Comparison of ENCODE assay signal across 13 cellular contexts in genomic region chr11:1829039-1829820, GRCh38. TPM values are rescaled to one million over a fixed set of nuclear protein-coding genes. Genes with fewer than 3 reads are reported as not detected.
DNase-seq lines count a peak whose midpoint lies in the region; TF ChIP-seq lines count a peak whose summit lies in the region.
"Had no signal": no experiment of that assay in that cellular context is flagged by ENCODE, and none has a peak within 500 bp of the region (broad histone marks: within the 10 kb centered on the region; RNA-seq: fewer than 3 reads in every experiment).

No MANE protein-coding gene starts in this region.

- no peaks in the 10 kb centered on the region for H3K79me2 ChIP-seq in MM.1S (ENCODE audit: low read length)

- H3K9ac ChIP-seq in BLaER1 treated with 17β-estradiol and CSF1 and Interleukin-3, amounts not matched to agents 10 nM and 100 nM, result no peak overlapping the region
- H3K9ac ChIP-seq in endodermal cell (ENCODE audit: extremely low read depth, low read length, poor library complexity, severe bottlenecking) (no peak overlapping the region), MM.1S (ENCODE audit: low read length) (no peak overlapping the region)

- H3K27ac ChIP-seq in BLaER1 treated with 17β-estradiol and CSF1 and Interleukin-3, amounts not matched to agents 10 nM and 100 nM, result no peak overlapping the region
- H3K27ac ChIP-seq in endodermal cell (ENCODE audit: low read depth, low read length) (no peak overlapping the region), MM.1S (ENCODE audit: low read length) (no peak overlapping the region)

- no peak overlapping the region for H3K4me3 ChIP-seq in BLaER1 treated with 17β-estradiol and CSF1 and Interleukin-3, amounts not matched to agents 10 nM and 100 nM
- H3K4me3 ChIP-seq in MG63 (no peak overlapping the region), endodermal cell (ENCODE audit: low read length) (no peak overlapping the region), MM.1S (ENCODE audit: low read length) (no peak overlapping the region)

- no peaks in the 10 kb centered on the region for H3K36me3 ChIP-seq in BLaER1 treated with 17β-estradiol and CSF1 and Interleukin-3, amounts not matched to agents 10 nM and 100 nM
- H3K36me3 ChIP-seq in MG63, result no peaks in the 10 kb centered on the region
- no peaks in the 10 kb centered on the region for H3K36me3 ChIP-seq in endodermal cell (ENCODE audit: control insufficient read depth, insufficient read depth, low read length)
- no peaks in the 10 kb centered on the region for H3K36me3 ChIP-seq in MM.1S (replicated peaks; ENCODE audit: insufficient read depth, low read length)

- H3K4me1 ChIP-seq in BLaER1 treated with 17β-estradiol and CSF1 and Interleukin-3, amounts not matched to agents 10 nM and 100 nM, result peaks cover 37 to 60% (median 48%) of the 10 kb centered on the region in 10 experiments
- no peaks in the 10 kb centered on the region for H3K4me1 ChIP-seq in endodermal cell (ENCODE audit: control insufficient read depth, insufficient read depth, low read length)
- H3K4me1 ChIP-seq in MM.1S (ENCODE audit: low read length), result no peaks in the 10 kb centered on the region

- WGBS in endodermal cell (ENCODE audit: insufficient coverage in 1 of 2, insufficient read length in 1 of 2), 2 experiments, result 81 to 84% methylated on average over 9 to 11 of the region's 11 CpGs

- no peaks in the 10 kb centered on the region for H3K27me3 Mint-ChIP-seq in osteocyte (ENCODE audit: unreplicated experiment)
- H3K27me3 Mint-ChIP-seq in endodermal cell (ENCODE audit: insufficient read depth), result peaks cover 39% of the 10 kb centered on the region

- peaks cover 0 to 17% (median 0%) of the 10 kb centered on the region in 11 experiments; a peak in 5 of 22 replicates for H3K27me3 ChIP-seq in BLaER1 treated with 17β-estradiol and CSF1 and Interleukin-3, amounts not matched to agents 10 nM and 100 nM
- H3K27me3 ChIP-seq in MG63, result no peaks in the 10 kb centered on the region
- peaks cover 47% of the 10 kb centered on the region for H3K27me3 ChIP-seq in endodermal cell (ENCODE audit: control insufficient read depth, insufficient read depth, low read length, poor library complexity, severe bottlenecking)
- H3K27me3 ChIP-seq in MM.1S (replicated peaks; ENCODE audit: insufficient read depth, low read length), result peaks cover 100% of the 10 kb centered on the region

- H3K4me1 Mint-ChIP-seq in osteocyte (ENCODE audit: unreplicated experiment) (peaks cover 70% of the 10 kb centered on the region), endodermal cell (no peaks in the 10 kb centered on the region)

- no peak overlapping the region for H2AFZ ChIP-seq in MM.1S (ENCODE audit: low read length)

- no peak for TF ChIP-seq CTCF in osteocyte (IDR thresholded peaks at IDR 0.05)
- TF ChIP-seq CTCF in endodermal cell (conservative IDR thresholded peaks at IDR 0.05), result no peak
- no peak for TF ChIP-seq CTCF in MM.1S (IDR thresholded peaks at IDR 0.05; ENCODE audit: low read length)

- H3K27ac Mint-ChIP-seq in osteocyte (ENCODE audit: unreplicated experiment), result peak overlapping the region; percentile 97
- H3K27ac Mint-ChIP-seq in endodermal cell, result no peak overlapping the region

- DNase-seq in MG63 (peak; percentile 87), dedifferentiated amniotic fluid mesenchymal stem cell (ENCODE audit: extremely low spot score) (peak; percentile 44), osteocyte (ENCODE audit: extremely low spot score, unreplicated experiment) (no peak), endodermal cell (no peak), OCI-M1 (lab: John Stamatoyannopoulos, UW) (no peak), NCI-H2029 treated with DMSO at 0.1 percent for 48 hours (lab: John Stamatoyannopoulos, UW) (no peak), MM.1S (no peak)
- DNase-seq: activated CD8-positive, alpha-beta memory T cell treated with anti-CD3 and anti-CD28 coated beads, Interleukin-2, amount 50 U/mL, for 4 hours; dermis blood vessel endothelial cell; DMS153; NCI-H2171 treated with DMSO at 0.1 percent for 48 hours; T-helper 1 cell had no signal

- H3F3A ChIP-seq in MM.1S (ENCODE audit: insufficient read depth, low read length), result no peaks in the 10 kb centered on the region

- H3K4me2 ChIP-seq in BLaER1 treated with 17β-estradiol and CSF1 and Interleukin-3, amounts not matched to agents 10 nM and 100 nM, result peak overlapping the region in 10 of 11 experiments; percentile 28 to 81 (median 74); a peak in 19 of 22 replicates
- H3K4me2 ChIP-seq in MM.1S (ENCODE audit: low read depth, low read length), result no peak overlapping the region

- H3K36me3 Mint-ChIP-seq in osteocyte (ENCODE audit: unreplicated experiment) (no peaks in the 10 kb centered on the region), endodermal cell (ENCODE audit: low read depth) (no peaks in the 10 kb centered on the region)

- peak overlapping the region; percentile 35 for H3K4me3 Mint-ChIP-seq in osteocyte (ENCODE audit: unreplicated experiment)
- no peak overlapping the region for H3K4me3 Mint-ChIP-seq in endodermal cell

- no peaks in the 10 kb centered on the region for H3K9me3 ChIP-seq in BLaER1 treated with 17β-estradiol and CSF1 and Interleukin-3, amounts not matched to agents 10 nM and 100 nM (replicated peaks in 1 of 11)
- H3K9me3 ChIP-seq in MG63 (no peaks in the 10 kb centered on the region), endodermal cell (ENCODE audit: control insufficient read depth, low read length) (no peaks in the 10 kb centered on the region), MM.1S (replicated peaks; ENCODE audit: insufficient read depth, low read length) (no peaks in the 10 kb centered on the region)

- no peaks in the 10 kb centered on the region; a peak in 2 of 22 replicates for H4K20me1 ChIP-seq in BLaER1 treated with 17β-estradiol and CSF1 and Interleukin-3, amounts not matched to agents 10 nM and 100 nM
- H4K20me1 ChIP-seq in MM.1S (ENCODE audit: insufficient read depth, low read length), result no peaks in the 10 kb centered on the region

- H3K9me2 ChIP-seq in MM.1S (replicated peaks; ENCODE audit: insufficient read depth, low read length), result no peaks in the 10 kb centered on the region

- H3K9me3 Mint-ChIP-seq in osteocyte (ENCODE audit: unreplicated experiment) (no peaks in the 10 kb centered on the region), endodermal cell (no peaks in the 10 kb centered on the region)

RNA-seq across cellular contexts. Expression of gene SYT8, which starts 5.6 kb away (rescaled TPM):
- total RNA-seq in MG63 (2014; rRNA removed; shearing (Covaris generic); ENCODE audit: low replicate concordance), result not detected in 2 replicates
- 5.0 and 6.2 TPM in 2 replicates for total RNA-seq in osteocyte
- not detected for total RNA-seq in endodermal cell
- not detected for polyA plus RNA-seq in endodermal cell (2013, experiment 1 of 2)
- polyA plus RNA-seq in endodermal cell (2013, experiment 2 of 2), result not detected
- total RNA-seq: dermis blood vessel endothelial cell had no signal

RNA-seq across cellular contexts. Expression of gene TNNI2, which starts 9.6 kb away (rescaled TPM):
- total RNA-seq in MG63 (2014; rRNA removed; shearing (Covaris generic); ENCODE audit: low replicate concordance), result not detected in 2 replicates
- total RNA-seq in osteocyte (1.0 and 1.1 TPM in 2 replicates), endodermal cell (not detected)
- not detected for polyA plus RNA-seq in endodermal cell (2013, experiment 1 of 2)
- polyA plus RNA-seq in endodermal cell (2013, experiment 2 of 2), result not detected
- total RNA-seq: dermis blood vessel endothelial cell had no signal

RNA-seq across cellular contexts. Expression of gene LSP1, which starts 23.7 kb away (rescaled TPM):
- total RNA-seq in MG63 (2014; rRNA removed; shearing (Covaris generic); ENCODE audit: low replicate concordance), result 41.7 and 66.6 TPM in 2 replicates
- 26.9 and 29.5 TPM in 2 replicates for total RNA-seq in osteocyte
- not detected for total RNA-seq in endodermal cell
- not detected for polyA plus RNA-seq in endodermal cell (2013, experiment 1 of 2)
- 0.25 TPM for polyA plus RNA-seq in endodermal cell (2013, experiment 2 of 2)
- total RNA-seq: dermis blood vessel endothelial cell had no signal

Comparison
In these comparisons a context has a peak if more than half of its experiments do, and no peak if none do; other contexts are left out.
1. DNase-seq: peak in MG63 (single experiment) and dedifferentiated amniotic fluid mesenchymal stem cell (single experiment); none in osteocyte (single experiment), endodermal cell (single experiment), OCI-M1 (single experiment), NCI-H2029 treated with DMSO at 0.1 percent for 48 hours (single experiment) and MM.1S (single experiment).
2. RNA of gene LSP1, which starts 23.7 kb away (total RNA-seq): 41.7 to 66.6 TPM in MG63 and 26.9 to 29.5 TPM in osteocyte; not detected in endodermal cell; every median in the first group is over 10 times any median in the second.